In the genomic region with DNA sequence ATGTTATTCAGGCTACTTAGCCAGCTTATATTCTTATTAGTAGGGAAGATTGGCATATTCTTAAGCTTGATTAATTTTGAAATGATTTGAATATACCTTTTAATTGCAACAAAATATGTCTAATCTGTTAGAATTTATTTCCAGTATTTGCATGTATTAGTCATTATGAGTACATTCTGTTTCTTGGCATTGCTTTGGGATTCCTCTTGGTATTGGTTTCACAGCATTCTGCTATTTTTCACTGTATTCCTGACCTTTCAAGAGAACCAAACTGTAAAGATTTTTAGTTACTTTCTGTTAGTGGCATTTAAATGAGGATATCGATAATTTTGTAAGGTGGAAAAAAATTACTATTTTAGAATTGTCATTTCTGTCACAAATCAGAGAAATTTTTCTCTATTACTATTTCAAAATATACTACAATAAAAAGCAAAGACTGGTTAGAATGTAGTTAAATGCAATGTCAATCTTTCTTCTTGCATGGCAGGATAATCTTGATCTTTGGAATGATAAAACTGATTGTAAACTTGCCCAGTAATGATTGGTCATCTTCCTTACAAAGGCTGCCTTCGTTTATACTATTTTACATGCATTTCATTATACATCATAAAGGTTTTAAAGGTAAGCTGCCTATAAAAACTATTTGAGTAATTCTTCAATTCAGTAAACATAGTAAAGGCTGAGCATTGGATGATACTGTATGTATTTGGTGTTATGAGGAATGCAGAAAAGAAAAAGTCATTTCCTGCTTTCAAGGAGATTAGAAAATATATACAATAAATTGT, we compare ENCODE assay signal across 2 cellular contexts.
TF ChIP-seq lines count a peak whose summit lies in the region.

No MANE protein-coding gene starts in this region.

TF ChIP-seq in SK-N-SH, 30 proteins besides CTCF, POLR2A, EP300 and RAD21 (continued from another document):
- TF ChIP-seq FOSL2 (IDR thresholded peaks at IDR 0.05; ENCODE audit: borderline replicate concordance, low read depth) = peak; percentile 16; the same call in 1 of the 2 replicates

TF ChIP-seq in SK-N-SH treated with all-trans-retinoic acid at 6 μM for 48 hours, 23 proteins besides CTCF, POLR2A, EP300 and RAD21:
- TF ChIP-seq, protein P1, sequence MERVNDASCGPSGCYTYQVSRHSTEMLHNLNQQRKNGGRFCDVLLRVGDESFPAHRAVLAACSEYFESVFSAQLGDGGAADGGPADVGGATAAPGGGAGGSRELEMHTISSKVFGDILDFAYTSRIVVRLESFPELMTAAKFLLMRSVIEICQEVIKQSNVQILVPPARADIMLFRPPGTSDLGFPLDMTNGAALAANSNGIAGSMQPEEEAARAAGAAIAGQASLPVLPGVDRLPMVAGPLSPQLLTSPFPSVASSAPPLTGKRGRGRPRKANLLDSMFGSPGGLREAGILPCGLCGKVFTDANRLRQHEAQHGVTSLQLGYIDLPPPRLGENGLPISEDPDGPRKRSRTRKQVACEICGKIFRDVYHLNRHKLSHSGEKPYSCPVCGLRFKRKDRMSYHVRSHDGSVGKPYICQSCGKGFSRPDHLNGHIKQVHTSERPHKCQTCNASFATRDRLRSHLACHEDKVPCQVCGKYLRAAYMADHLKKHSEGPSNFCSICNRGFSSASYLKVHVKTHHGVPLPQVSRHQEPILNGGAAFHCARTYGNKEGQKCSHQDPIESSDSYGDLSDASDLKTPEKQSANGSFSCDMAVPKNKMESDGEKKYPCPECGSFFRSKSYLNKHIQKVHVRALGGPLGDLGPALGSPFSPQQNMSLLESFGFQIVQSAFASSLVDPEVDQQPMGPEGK (CRISPR knock-in tag; IDR thresholded peaks at IDR 0.05; ENCODE audit: borderline replicate concordance) = no peak
- no peak for TF ChIP-seq ZFP3 (CRISPR knock-in tag; IDR thresholded peaks at IDR 0.05)
- TF ChIP-seq ISL1 (CRISPR knock-in tag; IDR thresholded peaks at IDR 0.05) = no peak
- no peak for TF ChIP-seq ZNF8 (CRISPR knock-in tag; IDR thresholded peaks at IDR 0.05)
- no peak for TF ChIP-seq ZNF565 (CRISPR knock-in tag; conservative IDR thresholded peaks at IDR 0.05; ENCODE audit: low read depth)
